ENCODE assay signal across 1 cellular context in genomic region chr22:38491707-38492348, GRCh38.
TF ChIP-seq lines count a peak whose summit lies in the region.

No MANE protein-coding gene starts in this region.

TF ChIP-seq in IMR-90, 13 proteins besides CTCF, POLR2A, EP300 and RAD21:
- TF ChIP-seq MAZ (IDR thresholded peaks at IDR 0.05; ENCODE audit: borderline replicate concordance, low read depth, low read length) (no peak), FOS (IDR thresholded peaks at IDR 0.05; ENCODE audit: low read depth, low read length) (no peak), NFE2L2 (IDR thresholded peaks at IDR 0.05; ENCODE audit: low read depth, low read length) (no peak), USF2 (IDR thresholded peaks at IDR 0.05; ENCODE audit: low read depth, low read length) (no peak), RFX5 (IDR thresholded peaks at IDR 0.05; ENCODE audit: low read depth, low read length) (no peak), RCOR1 (IDR thresholded peaks at IDR 0.05; ENCODE audit: insufficient replicate concordance, low read length) (no peak), CEBPB (IDR thresholded peaks at IDR 0.05; ENCODE audit: low read depth, low read length) (no peak), MAFK (IDR thresholded peaks at IDR 0.05; ENCODE audit: low read depth, low read length) (no peak), SMC3 (IDR thresholded peaks at IDR 0.05; ENCODE audit: low read depth, low read length) (no peak), MXI1 (IDR thresholded peaks at IDR 0.05; ENCODE audit: borderline replicate concordance, low read depth, low read length) (no peak), ELK1 (IDR thresholded peaks at IDR 0.05; ENCODE audit: borderline replicate concordance, low read depth, low read length) (no peak)
TF ChIP-seq in IMR-90: peak in this region for 0.
